In genomic region chr9:129555512-129556203, GRCh38 we compare ENCODE assay signal across 21 cellular contexts.
DNase-seq lines count a peak whose midpoint lies in the region; ATAC-seq, FAIRE-seq and TF ChIP-seq lines count a peak whose summit lies in the region.
"Had no signal": no experiment of that assay in that cellular context is flagged by ENCODE, and none has a peak within 500 bp of the region (broad histone marks: within the 10 kb centered on the region; RNA-seq: fewer than 3 reads in every experiment).

No MANE protein-coding gene starts in this region.

- ATAC-seq in GM18867 (IDR thresholded peaks at IDR 0.05; ENCODE audit: unreplicated experiment) (no peak), GM21447 (IDR thresholded peaks at IDR 0.05; ENCODE audit: unreplicated experiment) (no peak)
- ATAC-seq: left lung, WTC11 had no signal

- peak overlapping the region; percentile 2 for H2AK5ac ChIP-seq in neuronal stem cell (ENCODE audit: low read depth, low read length)

- no peak overlapping the region for H3K14ac ChIP-seq in neuronal stem cell (ENCODE audit: low read length)

- POLR2A ChIA-PET in Caco-2 (lab: Charles Lee) = no interaction called here

- no peaks in the 10 kb centered on the region for H4K20me1 ChIP-seq in BLaER1

- no peak overlapping the region for H2AFZ ChIP-seq in neuronal stem cell (ENCODE audit: low read length)

- H3K9me3 ChIP-seq in BLaER1 (no peaks in the 10 kb centered on the region), kidney (ENCODE audit: control insufficient read depth in 1 of 2, low read length in 2 of 2) (no peaks in the 10 kb centered on the region), neuronal stem cell (replicated peaks in 1 of 2; ENCODE audit: control insufficient read depth in 2 of 2, insufficient read depth in 1 of 2, low read depth in 1 of 2, low read length in 2 of 2) (no peaks in the 10 kb centered on the region), Caco-2 (no peaks in the 10 kb centered on the region)
- H3K9me3 ChIP-seq: ascending aorta, left lung had no signal

- TF ChIP-seq CTCF in kidney (IDR thresholded peaks at IDR 0.05; ENCODE audit: borderline replicate concordance, extremely low read depth, insufficient read depth) = no peak
- TF ChIP-seq CTCF in Caco-2 (IDR thresholded peaks at IDR 0.05; ENCODE audit: insufficient read depth in 1 of 2, low read depth in 1 of 2, low read length in 1 of 2, severe bottlenecking in 1 of 2, unreplicated experiment in 1 of 2) = no peak

- peaks cover 64% of the 10 kb centered on the region for H3K4me1 ChIP-seq in BLaER1
- peaks cover 28% of the 10 kb centered on the region in 2 donors for H3K4me1 ChIP-seq in kidney (ENCODE audit: control insufficient read depth in 1 of 2, insufficient read depth in 1 of 2, low read depth in 1 of 2, low read length in 2 of 2)
- H3K4me1 ChIP-seq in neuronal stem cell (ENCODE audit: control insufficient read depth in 2 of 2, insufficient read depth in 1 of 2, low read depth in 1 of 2, low read length in 2 of 2) = peaks cover 41 to 43% of the 10 kb centered on the region in 2 donors
- H3K4me1 ChIP-seq in Caco-2 = peaks cover 43% of the 10 kb centered on the region

- H3K36me3 ChIP-seq in BLaER1 (no peaks in the 10 kb centered on the region), kidney (ENCODE audit: control insufficient read depth in 1 of 2, insufficient read depth in 2 of 2, low read length in 2 of 2) (no peaks in the 10 kb centered on the region), neuronal stem cell (replicated peaks in 1 of 2; ENCODE audit: control insufficient read depth in 2 of 2, insufficient read depth in 2 of 2, low read length in 2 of 2) (no peaks in the 10 kb centered on the region), Caco-2 (ENCODE audit: control insufficient read depth, insufficient read depth, low read length) (no peaks in the 10 kb centered on the region)
- H3K36me3 ChIP-seq: ascending aorta, left lung had no signal

- no peak overlapping the region for H3K27ac ChIP-seq in BLaER1
- H3K27ac ChIP-seq in kidney (ENCODE audit: low read depth in 2 of 2, low read length in 2 of 2) = no peak overlapping the region
- H3K27ac ChIP-seq in neuronal stem cell (replicated peaks; ENCODE audit: low read length) = no peak overlapping the region
- H3K27ac ChIP-seq: ascending aorta, left lung had no signal

- H3K27ac Mint-ChIP-seq in Caco-2 (ENCODE audit: unreplicated experiment) = no peak overlapping the region
- H3K27ac Mint-ChIP-seq: activated naive CD4-positive, alpha-beta T cell treated with anti-CD3 and anti-CD28 coated beads, Interleukin-2, amount 50 U/mL, for 24 hours; B cell had no signal

- H3K4ac ChIP-seq in neuronal stem cell (ENCODE audit: low read length) = no peak overlapping the region

- intact Hi-C loops in kidney (cut with DNase I) (no loop called here), Caco-2 (cut with micrococcal nuclease; ENCODE audit: unreplicated experiment) (loop anchor here (5.0 kb wide), 1 partner anchor 42 kb away; no protein-coding TSS in a partner anchor)

- DNase-seq in kidney (peak; percentile 67), neuronal stem cell (ENCODE audit: low spot score) (no peak), Caco-2 (no peak), NCI-H748 (lab: John Stamatoyannopoulos, UW; ENCODE audit: unreplicated experiment) (no peak)
- DNase-seq: DMS79, foreskin melanocyte, NCI-H1417, NCI-H2081 treated with DMSO at 0.1 percent for 48 hours, NCI-H345, OCI-M1 had no signal

- H3K27me3 ChIP-seq in BLaER1 = peaks cover 23% of the 10 kb centered on the region
- no peaks in the 10 kb centered on the region for H3K27me3 ChIP-seq in neuronal stem cell (ENCODE audit: control insufficient read depth in 3 of 3, insufficient read depth in 3 of 3, low read depth in 1 of 3, low read length in 3 of 3)
- H3K27me3 ChIP-seq in Caco-2 (replicated peaks; ENCODE audit: control insufficient read depth, insufficient read depth, low read length) = no peaks in the 10 kb centered on the region
- H3K27me3 ChIP-seq: ascending aorta had no signal

- CTCF ChIA-PET in Caco-2 (lab: Charles Lee) = no interaction called here

- peaks cover 18% of the 10 kb centered on the region for H3K36me3 Mint-ChIP-seq in Caco-2 (ENCODE audit: insufficient read depth, unreplicated experiment)
- H3K36me3 Mint-ChIP-seq: activated naive CD4-positive, alpha-beta T cell treated with anti-CD3 and anti-CD28 coated beads, Interleukin-2, amount 50 U/mL, for 24 hours; WTC11 had no signal

- H2BK5ac ChIP-seq in neuronal stem cell (ENCODE audit: low read length) = peak overlapping the region; percentile 69

- no peak overlapping the region for H4K91ac ChIP-seq in neuronal stem cell (ENCODE audit: low read depth, low read length, poor library complexity)

- H3K4me1 Mint-ChIP-seq in Caco-2 (ENCODE audit: low read depth, unreplicated experiment) = peaks cover 27% of the 10 kb centered on the region
- H3K4me1 Mint-ChIP-seq: activated naive CD4-positive, alpha-beta T cell treated with anti-CD3 and anti-CD28 coated beads, Interleukin-2, amount 50 U/mL, for 24 hours had no signal

- no CpG with 5 or more reads among the region's 14 CpGs for WGBS in neuronal stem cell (ENCODE audit: extremely low coverage in 2 of 2, insufficient read length in 2 of 2, insufficient replicate concordance in 1 of 2), 2 donors

- H3K4me2 ChIP-seq in BLaER1 (peak overlapping the region; percentile 64), neuronal stem cell (ENCODE audit: insufficient read depth, low read length, poor library complexity, severe bottlenecking) (no peak overlapping the region)

- no peak overlapping the region for H3K23ac ChIP-seq in neuronal stem cell (ENCODE audit: low read depth, low read length, poor library complexity)

- H3K9ac ChIP-seq in BLaER1 = no peak overlapping the region
- no peak overlapping the region for H3K9ac ChIP-seq in kidney (ENCODE audit: low read length in 2 of 2)
- H3K9ac ChIP-seq in neuronal stem cell (ENCODE audit: low read depth, low read length, poor library complexity) = no peak overlapping the region

- TF ChIP-seq RAD21 in Ishikawa (IDR thresholded peaks at IDR 0.05; ENCODE audit: low read depth) = no peak

- peak overlapping the region; percentile 20 for H3K18ac ChIP-seq in neuronal stem cell (ENCODE audit: low read length)

- BruUV-seq in Caco-2 (replicated peaks; lab: Mats Ljungman, UMichigan) = no TSS peak

- H2BK12ac ChIP-seq in neuronal stem cell (ENCODE audit: low read length) = no peak overlapping the region

- no peak overlapping the region for H3K4me3 ChIP-seq in BLaER1
- no peak overlapping the region for H3K4me3 ChIP-seq in kidney (ENCODE audit: low read length in 2 of 2)
- H3K4me3 ChIP-seq in neuronal stem cell (ENCODE audit: low read length in 2 of 2) = no peak overlapping the region
- no peak overlapping the region for H3K4me3 ChIP-seq in Caco-2 (ENCODE audit: low read depth, low read length)
- H3K4me3 ChIP-seq: ascending aorta, left lung had no signal

- H3K9me3 Mint-ChIP-seq in Caco-2 (ENCODE audit: unreplicated experiment) = no peaks in the 10 kb centered on the region
- H3K9me3 Mint-ChIP-seq: activated naive CD4-positive, alpha-beta T cell treated with anti-CD3 and anti-CD28 coated beads, Interleukin-2, amount 50 U/mL, for 24 hours; central memory CD8-positive, alpha-beta T cell; WTC11 had no signal

- H3K27me3 Mint-ChIP-seq in Caco-2 (ENCODE audit: insufficient read depth, unreplicated experiment) = no peaks in the 10 kb centered on the region

- H2BK120ac ChIP-seq in neuronal stem cell (ENCODE audit: low read depth, low read length) = peak overlapping the region; percentile 38

- H4K8ac ChIP-seq in neuronal stem cell (ENCODE audit: low read depth, low read length) = no peak overlapping the region

- TF ChIP-seq EP300 in Ishikawa (IDR thresholded peaks at IDR 0.05; ENCODE audit: borderline replicate concordance) = no peak

- H2BK15ac ChIP-seq in neuronal stem cell (ENCODE audit: low read length) = no peak overlapping the region

- H3K4me3 Mint-ChIP-seq in Caco-2 (ENCODE audit: unreplicated experiment) = no peak overlapping the region
- H3K4me3 Mint-ChIP-seq: activated naive CD4-positive, alpha-beta T cell treated with anti-CD3 and anti-CD28 coated beads, Interleukin-2, amount 50 U/mL, for 24 hours; B cell; central memory CD8-positive, alpha-beta T cell had no signal

- H3K79me1 ChIP-seq in neuronal stem cell (ENCODE audit: low read depth, low read length) = no peaks in the 10 kb centered on the region

- FAIRE-seq in kidney (lab: Jason Lieb, UNC) = no peak
- FAIRE-seq: GM18507 had no signal

TF ChIP-seq in Ishikawa, 13 proteins besides CTCF, POLR2A, EP300 and RAD21:
- no peak for TF ChIP-seq EGR1 (IDR thresholded peaks at IDR 0.05)
- TF ChIP-seq TCF12 (IDR thresholded peaks at IDR 0.05; ENCODE audit: low read depth) = no peak
- TF ChIP-seq NFIC (IDR thresholded peaks at IDR 0.05) = no peak
- no peak for TF ChIP-seq TEAD4 (IDR thresholded peaks at IDR 0.05)
- no peak for TF ChIP-seq ZBTB7A (IDR thresholded peaks at IDR 0.05; ENCODE audit: low read depth)
- TF ChIP-seq MAX (IDR thresholded peaks at IDR 0.05) = no peak
- no peak for TF ChIP-seq TAF1 (IDR thresholded peaks at IDR 0.05; ENCODE audit: low read depth)
- TF ChIP-seq USF1 (IDR thresholded peaks at IDR 0.05) = no peak
- peak; percentile 70 for TF ChIP-seq YY1 (IDR thresholded peaks at IDR 0.05; ENCODE audit: low read depth)
